8 cellular contexts compared by ENCODE assay signal in genomic region chr19:34220472-34221063, GRCh38. TPM values are rescaled to one million over a fixed set of nuclear protein-coding genes. Genes with fewer than 3 reads are reported as not detected.
DNase-seq lines count a peak whose midpoint lies in the region; ATAC-seq, FAIRE-seq and TF ChIP-seq lines count a peak whose summit lies in the region.

No MANE protein-coding gene starts in this region.

- H3K36me3 ChIP-seq in DND-41 (ENCODE audit: insufficient read depth, low read length) (peaks cover 79% of the 10 kb centered on the region), MM.1S (replicated peaks; ENCODE audit: insufficient read depth, low read length) (peaks cover 21% of the 10 kb centered on the region), sigmoid colon (peaks cover 12 to 80% (median 38%) of the 10 kb centered on the region in 4 donors)

- no peak for TF ChIP-seq POLR2A in sigmoid colon (IDR thresholded peaks at IDR 0.05)

- peaks cover 5% of the 10 kb centered on the region; the same call in 1 of the 2 replicates for H3F3A ChIP-seq in MM.1S (ENCODE audit: insufficient read depth, low read length)

- ATAC-seq in DND-41 (ENCODE audit: insufficient read depth, low read depth) (no peak), left cardiac atrium (peak in 1 of 2 donors; percentile 52)

- H2AFZ ChIP-seq in DND-41 (ENCODE audit: low read depth, low read length) (no peak overlapping the region), MM.1S (ENCODE audit: low read length) (no peak overlapping the region)

- no peaks in the 10 kb centered on the region for H3K9me2 ChIP-seq in MM.1S (replicated peaks; ENCODE audit: insufficient read depth, low read length)

- H3K9ac ChIP-seq in DND-41 (ENCODE audit: low read depth, low read length) (no peak overlapping the region), MM.1S (ENCODE audit: low read length) (no peak overlapping the region)

- H3K27ac ChIP-seq in DND-41 (ENCODE audit: low read length) (no peak overlapping the region), MM.1S (ENCODE audit: low read length) (no peak overlapping the region), sigmoid colon (no peak overlapping the region)

- H3K4me1 ChIP-seq in DND-41 (ENCODE audit: insufficient read depth, low read length) (peaks cover 19% of the 10 kb centered on the region), MM.1S (ENCODE audit: low read length) (no peaks in the 10 kb centered on the region), sigmoid colon (peaks cover 0 to 15% (median 12%) of the 10 kb centered on the region in 4 donors)

- in situ Hi-C loops in SK-MEL-5 (cut with HindIII; ENCODE audit: low pct_unique_long_range_greater_than_20kb, low sequenced_read_pairs) = no loop called here

- no peak for FAIRE-seq in RCC 7860 (lab: Jason Lieb, UNC)

- H3K4me2 ChIP-seq in DND-41 (ENCODE audit: insufficient read depth, low read length) (no peak overlapping the region), MM.1S (ENCODE audit: low read depth, low read length) (no peak overlapping the region)

- H3K9me3 ChIP-seq in DND-41 (ENCODE audit: insufficient read depth, low read length, severe bottlenecking) (no peaks in the 10 kb centered on the region), MM.1S (replicated peaks; ENCODE audit: insufficient read depth, low read length) (no peaks in the 10 kb centered on the region), sigmoid colon (no peaks in the 10 kb centered on the region)

- WGBS in sigmoid colon, 2 donors = 59 to 72% methylated on average over 4 of the region's 4 CpGs

- peak; percentile 56 for DNase-seq in DND-41
- peak; percentile 44 for DNase-seq in MM.1S
- peak; percentile 79 for DNase-seq in SK-MEL-5 (ENCODE audit: low read depth, low spot score)
- DNase-seq in activated naive CD4-positive, alpha-beta T cell treated with anti-CD3 and anti-CD28 coated beads, Interleukin-2, amount 50 U/mL, for 16 hours = peak; percentile 62
- peak; percentile 58 for DNase-seq in left cardiac atrium
- peak; percentile 69 for DNase-seq in sigmoid colon
- DNase-seq in RCC 7860 (ENCODE audit: low spot score) = no peak
- DNase-seq in NCI-H226 = no peak

- intact Hi-C loops in left cardiac atrium (cut with DNase I) (no loop called here), sigmoid colon (cut with DNase I) (loop anchor here (2.0 kb wide), 1 partner anchor 48 kb away; the partner anchor contains the start of gene LSM14A)

- H3K4me3 ChIP-seq in DND-41 (ENCODE audit: low read depth in 1 of 2, low read length in 2 of 2) = no peak overlapping the region
- no peak overlapping the region for H3K4me3 ChIP-seq in MM.1S (ENCODE audit: low read length)
- H3K4me3 ChIP-seq in sigmoid colon = no peak overlapping the region

- H4K20me1 ChIP-seq in DND-41 (ENCODE audit: insufficient read depth, low read length) (peaks cover 80% of the 10 kb centered on the region), MM.1S (ENCODE audit: insufficient read depth, low read length) (peaks cover 5% of the 10 kb centered on the region; the same call in 1 of the 2 replicates)

- TF ChIP-seq CTCF in DND-41 (IDR thresholded peaks at IDR 0.05; ENCODE audit: borderline replicate concordance, extremely low read depth, low read length, poor library complexity, severe bottlenecking) = peak; percentile 81
- peak; percentile 77 for TF ChIP-seq CTCF in MM.1S (IDR thresholded peaks at IDR 0.05; ENCODE audit: low read length)
- peak in 3 of 4 experiments; percentile 46 to 66 (median 49) for TF ChIP-seq CTCF in sigmoid colon (IDR thresholded peaks at IDR 0.05)

- no peak for TF ChIP-seq EP300 in sigmoid colon (IDR thresholded peaks at IDR 0.05)

- no peaks in the 10 kb centered on the region for H3K79me2 ChIP-seq in DND-41 (ENCODE audit: insufficient read depth, low read length)
- peaks cover 32% of the 10 kb centered on the region for H3K79me2 ChIP-seq in MM.1S (ENCODE audit: low read length)

- H3K27me3 ChIP-seq in DND-41 (ENCODE audit: insufficient read depth, low read length, poor library complexity) = no peaks in the 10 kb centered on the region
- no peaks in the 10 kb centered on the region for H3K27me3 ChIP-seq in MM.1S (replicated peaks; ENCODE audit: insufficient read depth, low read length)
- no peaks in the 10 kb centered on the region for H3K27me3 ChIP-seq in sigmoid colon

RNA-seq across cellular contexts. Expression of gene GARRE1, which starts 33.8 kb away (rescaled TPM):
- 14.3 and 17.1 TPM in 2 replicates for total RNA-seq in SK-MEL-5 (2014; rRNA removed; shearing (Covaris generic))
- polyA plus RNA-seq in SK-MEL-5 (2015; cell fraction: cytosol; rRNA removed) = 11.5 and 16.0 TPM in 2 replicates
- polyA plus RNA-seq in SK-MEL-5 (2015; cell fraction: nucleus; rRNA removed) = 16.6 and 19.1 TPM in 2 replicates
- 10 to 100 TPM; 20.9 to 30.5 TPM for total RNA-seq in left cardiac atrium
- 10 to 100 TPM; 11.1 to 20.2 (median 14.5) TPM for total RNA-seq in sigmoid colon
- polyA plus RNA-seq in sigmoid colon = 10 to 100 TPM in 1 of 3 donors, 1 to 10 TPM in 2; 3.5 to 10.7 (median 4.2) TPM

RNA-seq across cellular contexts. Expression of gene LSM14A, which starts 48.3 kb away (rescaled TPM):
- total RNA-seq in SK-MEL-5 (2014; rRNA removed; shearing (Covaris generic)) = 33.5 and 49.8 TPM in 2 replicates
- polyA plus RNA-seq in SK-MEL-5 (2015; cell fraction: cytosol; rRNA removed) = 101 and 116 TPM in 2 replicates
- polyA plus RNA-seq in SK-MEL-5 (2015; cell fraction: nucleus; rRNA removed) = 35.4 and 46.8 TPM in 2 replicates
- total RNA-seq in left cardiac atrium (10 to 100 TPM; 77.3 to 83.4 TPM), sigmoid colon (100 to 1,000 TPM; 104 to 149 (median 123) TPM)
- 10 to 100 TPM; 66.6 to 94.2 (median 79.3) TPM for polyA plus RNA-seq in sigmoid colon

Comparison
In these comparisons a context has a peak if more than half of its experiments do, and no peak if none do; other contexts are left out.
1. DNase-seq: peak in DND-41 (single experiment), MM.1S (single experiment), SK-MEL-5 (single experiment), activated naive CD4-positive, alpha-beta T cell treated with anti-CD3 and anti-CD28 coated beads, Interleukin-2, amount 50 U/mL, for 16 hours (single experiment), left cardiac atrium (single experiment) and sigmoid colon (single experiment); none in RCC 7860 (single experiment) and NCI-H226 (single experiment).
2. Peak in every context shown above with its lines, with median percentiles within 50 percentile points of each other: CTCF ChIP-seq.